ENCODE assay signal across 1 cellular context in the genomic region with DNA sequence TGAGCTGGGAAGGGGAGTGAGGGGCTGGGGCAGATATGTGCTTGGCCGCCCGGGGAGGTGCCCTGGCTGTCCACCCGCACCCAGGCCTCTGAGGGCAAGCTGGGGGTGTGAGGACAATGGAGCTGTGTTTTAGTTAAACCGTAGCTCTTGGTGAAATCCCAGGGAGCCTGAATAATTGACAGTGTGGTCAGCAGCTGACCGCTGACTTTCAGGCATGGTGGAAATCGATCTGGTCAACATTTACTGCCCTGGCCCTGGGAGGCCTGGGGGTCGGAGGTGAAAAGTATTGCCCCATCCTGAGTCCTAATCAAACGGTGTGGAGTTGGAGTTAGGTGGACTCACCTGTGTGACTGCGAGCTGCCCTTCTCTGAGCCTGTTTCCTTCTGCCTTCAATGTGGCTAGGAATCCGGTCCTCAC.
TF ChIP-seq lines count a peak whose summit lies in the region.

No MANE protein-coding gene starts in this region.

TF ChIP-seq in K562, 482 proteins besides CTCF, POLR2A, EP300 and RAD21:
- no peak for TF ChIP-seq ZNF592 (IDR thresholded peaks at IDR 0.05)
- TF ChIP-seq, protein P1, sequence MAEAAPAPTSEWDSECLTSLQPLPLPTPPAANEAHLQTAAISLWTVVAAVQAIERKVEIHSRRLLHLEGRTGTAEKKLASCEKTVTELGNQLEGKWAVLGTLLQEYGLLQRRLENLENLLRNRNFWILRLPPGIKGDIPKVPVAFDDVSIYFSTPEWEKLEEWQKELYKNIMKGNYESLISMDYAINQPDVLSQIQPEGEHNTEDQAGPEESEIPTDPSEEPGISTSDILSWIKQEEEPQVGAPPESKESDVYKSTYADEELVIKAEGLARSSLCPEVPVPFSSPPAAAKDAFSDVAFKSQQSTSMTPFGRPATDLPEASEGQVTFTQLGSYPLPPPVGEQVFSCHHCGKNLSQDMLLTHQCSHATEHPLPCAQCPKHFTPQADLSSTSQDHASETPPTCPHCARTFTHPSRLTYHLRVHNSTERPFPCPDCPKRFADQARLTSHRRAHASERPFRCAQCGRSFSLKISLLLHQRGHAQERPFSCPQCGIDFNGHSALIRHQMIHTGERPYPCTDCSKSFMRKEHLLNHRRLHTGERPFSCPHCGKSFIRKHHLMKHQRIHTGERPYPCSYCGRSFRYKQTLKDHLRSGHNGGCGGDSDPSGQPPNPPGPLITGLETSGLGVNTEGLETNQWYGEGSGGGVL (CRISPR knock-in tag; IDR thresholded peaks at IDR 0.05) = no peak
- TF ChIP-seq ZBTB49 (CRISPR knock-in tag; IDR thresholded peaks at IDR 0.05; ENCODE audit: borderline replicate concordance) = no peak
- TF ChIP-seq, protein P2, sequence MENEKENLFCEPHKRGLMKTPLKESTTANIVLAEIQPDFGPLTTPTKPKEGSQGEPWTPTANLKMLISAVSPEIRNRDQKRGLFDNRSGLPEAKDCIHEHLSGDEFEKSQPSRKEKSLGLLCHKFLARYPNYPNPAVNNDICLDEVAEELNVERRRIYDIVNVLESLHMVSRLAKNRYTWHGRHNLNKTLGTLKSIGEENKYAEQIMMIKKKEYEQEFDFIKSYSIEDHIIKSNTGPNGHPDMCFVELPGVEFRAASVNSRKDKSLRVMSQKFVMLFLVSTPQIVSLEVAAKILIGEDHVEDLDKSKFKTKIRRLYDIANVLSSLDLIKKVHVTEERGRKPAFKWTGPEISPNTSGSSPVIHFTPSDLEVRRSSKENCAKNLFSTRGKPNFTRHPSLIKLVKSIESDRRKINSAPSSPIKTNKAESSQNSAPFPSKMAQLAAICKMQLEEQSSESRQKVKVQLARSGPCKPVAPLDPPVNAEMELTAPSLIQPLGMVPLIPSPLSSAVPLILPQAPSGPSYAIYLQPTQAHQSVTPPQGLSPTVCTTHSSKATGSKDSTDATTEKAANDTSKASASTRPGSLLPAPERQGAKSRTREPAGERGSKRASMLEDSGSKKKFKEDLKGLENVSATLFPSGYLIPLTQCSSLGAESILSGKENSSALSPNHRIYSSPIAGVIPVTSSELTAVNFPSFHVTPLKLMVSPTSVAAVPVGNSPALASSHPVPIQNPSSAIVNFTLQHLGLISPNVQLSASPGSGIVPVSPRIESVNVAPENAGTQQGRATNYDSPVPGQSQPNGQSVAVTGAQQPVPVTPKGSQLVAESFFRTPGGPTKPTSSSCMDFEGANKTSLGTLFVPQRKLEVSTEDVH (IDR thresholded peaks at IDR 0.05; ENCODE audit: low read depth, partially characterized antibody) = no peak
- TF ChIP-seq CCNT2 (IDR thresholded peaks at IDR 0.05; ENCODE audit: borderline replicate concordance, extremely low read depth, insufficient read length, low read depth, low read length) = no peak
- no peak for TF ChIP-seq ZSCAN32 (CRISPR knock-in tag; IDR thresholded peaks at IDR 0.05)
- no peak for TF ChIP-seq KLF10 (CRISPR knock-in tag; IDR thresholded peaks at IDR 0.05)
- 0 out of 2 replicates have a peak, but pooled peaks have one; percentile 2 for TF ChIP-seq DMBX1 (CRISPR knock-in tag; IDR thresholded peaks at IDR 0.05; ENCODE audit: borderline replicate concordance)
TF ChIP-seq in K562: peak in this region for 1.
